8 cellular contexts compared by ENCODE assay signal in genomic region chr17:36534881-36535668, GRCh38. TPM values are rescaled to one million over a fixed set of nuclear protein-coding genes. Genes with fewer than 3 reads are reported as not detected.
A peak's percentile ranks its signal among the peaks of the same experiment; 100 is the strongest.
DNase-seq lines count a peak whose midpoint lies in the region; ATAC-seq and TF ChIP-seq lines count a peak whose summit lies in the region.

A gene with protein sequence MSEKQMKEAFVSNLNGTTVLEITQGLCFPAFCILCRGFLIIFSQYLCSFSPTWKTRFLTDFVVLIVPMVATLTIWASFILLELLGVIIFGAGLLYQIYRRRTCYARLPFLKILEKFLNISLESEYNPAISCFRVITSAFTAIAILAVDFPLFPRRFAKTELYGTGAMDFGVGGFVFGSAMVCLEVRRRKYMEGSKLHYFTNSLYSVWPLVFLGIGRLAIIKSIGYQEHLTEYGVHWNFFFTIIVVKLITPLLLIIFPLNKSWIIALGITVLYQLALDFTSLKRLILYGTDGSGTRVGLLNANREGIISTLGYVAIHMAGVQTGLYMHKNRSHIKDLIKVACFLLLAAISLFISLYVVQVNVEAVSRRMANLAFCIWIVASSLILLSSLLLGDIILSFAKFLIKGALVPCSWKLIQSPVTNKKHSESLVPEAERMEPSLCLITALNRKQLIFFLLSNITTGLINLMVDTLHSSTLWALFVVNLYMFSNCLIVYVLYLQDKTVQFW (plus strand): TSS chr17:36534987. CDS start chr17:36537102, 2,115 bp downstream.

- intact Hi-C loops in lower leg skin (cut with DNase I; ENCODE audit: low total_unique reads) = no loop called here

- peak in 1 of 2 donors; percentile 40 for TF ChIP-seq POLR2A in lower leg skin (IDR thresholded peaks at IDR 0.05)

- H3K27ac ChIP-seq in C4-2B = peak within 1 kb of the TSS; percentile 95

- ATAC-seq in GM19395 (IDR thresholded peaks at IDR 0.05; ENCODE audit: unreplicated experiment) (peak; percentile 74), HG03558 (IDR thresholded peaks at IDR 0.05; ENCODE audit: extremely low read depth, unreplicated experiment) (peak; percentile 40)

- no peak for TF ChIP-seq CTCF in C4-2B (conservative IDR thresholded peaks at IDR 0.05)
- no peak for TF ChIP-seq CTCF in lower leg skin (IDR thresholded peaks at IDR 0.05)

- peak within 1 kb of the TSS; percentile 76 for H3K4me3 ChIP-seq in lower leg skin (ENCODE audit: low read depth, poor library complexity, severe bottlenecking)

- WGBS in lower leg skin, 2 donors = 0% methylated on average over 58 to 81 of the region's 82 CpGs

- DNase-seq in NCI-H774 (lab: John Stamatoyannopoulos, UW) (peak; percentile 97), dermis microvascular lymphatic vessel endothelial cell (ENCODE audit: low read depth in 2 of 2) (peak; percentile 76 to 92), lower leg skin (ENCODE audit: low spot score in 2 of 2) (peak; percentile 81 to 96)
- peak; percentile 87 to 89 for DNase-seq in activated CD4-positive, alpha-beta T cell treated with anti-CD3 and anti-CD28 coated beads, Interleukin-2, amount 50 U/mL, for 48 hours
- peak; percentile 87 to 88 for DNase-seq in stimulated activated CD4-positive, alpha-beta T cell treated with anti-CD3 and anti-CD28 coated beads, Interleukin-4, amount 100 ng/mL, for 4 hours

RNA-seq across cellular contexts. Expression of the gene that starts here (rescaled TPM):
- total RNA-seq in dermis microvascular lymphatic vessel endothelial cell = 7.6 and 10.1 TPM in 2 replicates
- total RNA-seq in lower leg skin = 1 to 10 TPM; 4.3 to 9.0 (median 6.9) TPM

Comparison
In these comparisons a context has a peak if more than half of its experiments do, and no peak if none do; other contexts are left out.
1. Peak in every context shown above with its lines: DNase-seq, ATAC-seq, H3K4me3 ChIP-seq and H3K27ac ChIP-seq.